Comparison of ENCODE assay signal across 14 cellular contexts in genomic region chr15:29678504-29679034, GRCh38.
"Had no signal": no experiment of that assay in that cellular context is flagged by ENCODE, and none has a peak within 500 bp of the region (broad histone marks: within the 10 kb centered on the region; RNA-seq: fewer than 3 reads in every experiment).

No MANE protein-coding gene starts in this region.

- H3K9me3 Mint-ChIP-seq: activated naive CD4-positive, alpha-beta T cell treated with anti-CD3 and anti-CD28 coated beads, Interleukin-2, amount 10 ng/mL, durations not matched to agents 7 days and 5 days; natural killer cell; stimulated activated naive CD8-positive, alpha-beta T cell treated with anti-CD3 and anti-CD28 coated beads, Interleukin-15, Interleukin-2, amounts not matched to agents 100 ng/mL and 50 ng/mL, for 24 hours had no signal

- ATAC-seq: esophagus mucosa, WTC11 had no signal

- H3K27ac ChIP-seq: cardiac muscle cell, left ventricle myocardium inferior, suprapubic skin, upper lobe of right lung had no signal

- H3K36me3 ChIP-seq: cardiac muscle cell, left ventricle myocardium inferior, suprapubic skin, upper lobe of right lung had no signal

- H3K4me1 ChIP-seq: upper lobe of right lung had no signal

- H3K4me3 ChIP-seq: cardiac muscle cell, left ventricle myocardium inferior, suprapubic skin, upper lobe of right lung had no signal

- H3K4me1 Mint-ChIP-seq: activated naive CD4-positive, alpha-beta T cell treated with anti-CD3 and anti-CD28 coated beads, Interleukin-2, amount 10 ng/mL, durations not matched to agents 7 days and 5 days had no signal

- H3K27ac Mint-ChIP-seq: activated naive CD4-positive, alpha-beta T cell treated with anti-CD3 and anti-CD28 coated beads, Interleukin-2, amount 10 ng/mL, durations not matched to agents 7 days and 5 days; stimulated activated naive CD8-positive, alpha-beta T cell treated with anti-CD3 and anti-CD28 coated beads, Interleukin-15, Interleukin-2, amounts not matched to agents 100 ng/mL and 50 ng/mL, for 24 hours; WTC11 had no signal

- H3K36me3 Mint-ChIP-seq: activated naive CD4-positive, alpha-beta T cell treated with anti-CD3 and anti-CD28 coated beads, Interleukin-2, amount 10 ng/mL, durations not matched to agents 7 days and 5 days; natural killer cell had no signal

- H3K9me3 ChIP-seq: left ventricle myocardium inferior, suprapubic skin, upper lobe of right lung had no signal

- H3K4me3 Mint-ChIP-seq: activated naive CD4-positive, alpha-beta T cell treated with anti-CD3 and anti-CD28 coated beads, Interleukin-2, amount 10 ng/mL, durations not matched to agents 7 days and 5 days; natural killer cell; stimulated activated naive CD8-positive, alpha-beta T cell treated with anti-CD3 and anti-CD28 coated beads, Interleukin-15, Interleukin-2, amounts not matched to agents 100 ng/mL and 50 ng/mL, for 24 hours; WTC11 had no signal

- H3K27me3 ChIP-seq: upper lobe of right lung had no signal

- DNase-seq: activated CD4-positive, alpha-beta T cell treated with anti-CD3 and anti-CD28 coated beads for 4 hours; activated naive CD4-positive, alpha-beta T cell treated with anti-CD3 and anti-CD28 coated beads, Interleukin-2, amount 10 ng/mL, durations not matched to agents 7 days and 5 days; hippocampal formation; left ventricle myocardium inferior; natural killer cell; stimulated activated CD4-positive, alpha-beta T cell treated with anti-CD3 and anti-CD28 coated beads, Interleukin-4, amount 100 ng/mL, for 4 hours; stimulated activated CD8-positive, alpha-beta memory T cell treated with anti-CD3 and anti-CD28 coated beads, Interleukin-4, amount 100 ng/mL, for 48 hours; SW 1271; upper lobe of right lung had no signal
